ENCODE assay signal across 9 cellular contexts in the genomic region with DNA sequence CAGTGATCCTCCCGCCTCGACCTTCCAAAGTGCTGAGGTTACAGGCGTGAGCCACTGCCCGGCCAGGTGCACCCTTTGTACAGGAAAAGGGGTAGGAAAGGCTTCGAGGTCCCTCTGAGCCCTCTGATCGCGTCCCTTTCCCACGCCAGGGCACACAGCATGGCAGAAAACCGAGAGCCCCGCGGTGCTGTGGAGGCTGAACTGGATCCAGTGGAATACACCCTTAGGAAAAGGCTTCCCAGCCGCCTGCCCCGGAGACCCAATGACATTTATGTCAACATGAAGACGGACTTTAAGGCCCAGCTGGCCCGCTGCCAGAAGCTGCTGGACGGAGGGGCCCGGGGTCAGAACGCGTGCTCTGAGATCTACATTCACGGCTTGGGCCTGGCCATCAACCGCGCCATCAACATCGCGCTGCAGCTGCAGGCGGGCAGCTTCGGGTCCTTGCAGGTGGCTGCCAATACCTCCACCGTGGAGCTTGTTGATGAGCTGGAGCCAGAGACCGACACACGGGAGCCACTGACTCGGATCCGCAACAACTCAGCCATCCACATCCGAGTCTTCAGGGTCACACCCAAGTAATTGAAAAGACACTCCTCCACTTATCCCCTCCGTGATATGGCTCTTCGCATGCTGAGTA. TPM values are rescaled to one million over a fixed set of nuclear protein-coding genes. Genes with fewer than 3 reads are reported as not detected.
DNase-seq lines count a peak whose midpoint lies in the region; ATAC-seq and TF ChIP-seq lines count a peak whose summit lies in the region.
"Had no signal": no experiment of that assay in that cellular context is flagged by ENCODE, and none has a peak within 500 bp of the region (broad histone marks: within the 10 kb centered on the region; RNA-seq: fewer than 3 reads in every experiment).

No MANE protein-coding gene starts in this region.

- H3K4me3 ChIP-seq in BLaER1 (peak overlapping the region; percentile 92), MG63 (peak overlapping the region; percentile 91), ectodermal cell (ENCODE audit: insufficient read depth, low read depth, low read length) (peak overlapping the region; percentile 77)

- H3K27me3 Mint-ChIP-seq in natural killer cell (ENCODE audit: low read depth in 2 of 2) = no peaks in the 10 kb centered on the region

- H3K4me1 ChIP-seq in BLaER1 (peaks cover 37% of the 10 kb centered on the region), ectodermal cell (ENCODE audit: control insufficient read depth, insufficient read depth, low read length) (peaks cover 9% of the 10 kb centered on the region)

- H3K27ac ChIP-seq in BLaER1 (peak overlapping the region; percentile 95), ectodermal cell (ENCODE audit: insufficient read depth, low read depth, low read length, poor library complexity, severe bottlenecking) (no peak overlapping the region)

- H3K4me3 Mint-ChIP-seq in natural killer cell = peak overlapping the region; percentile 98

- no peaks in the 10 kb centered on the region for H3K36me3 Mint-ChIP-seq in natural killer cell

- H3K27me3 ChIP-seq in BLaER1 (no peaks in the 10 kb centered on the region), MG63 (peaks cover 6% of the 10 kb centered on the region), ectodermal cell (ENCODE audit: control insufficient read depth, insufficient read depth, low read length, poor library complexity, severe bottlenecking) (no peaks in the 10 kb centered on the region)

- no peaks in the 10 kb centered on the region for H3K9me3 ChIP-seq in BLaER1
- no peaks in the 10 kb centered on the region for H3K9me3 ChIP-seq in MG63
- H3K9me3 ChIP-seq in ectodermal cell (ENCODE audit: control insufficient read depth, low read length) = no peaks in the 10 kb centered on the region

- intact Hi-C loops in natural killer cell (cut with micrococcal nuclease) = no loop called here

- 38 to 41% methylated on average over 34 of the region's 34 CpGs for WGBS in ectodermal cell, 2 experiments

- H3K4me2 ChIP-seq in BLaER1 = peak overlapping the region; percentile 100

- ATAC-seq in natural killer cell (no peak), GM21360 (IDR thresholded peaks at IDR 0.05; ENCODE audit: unreplicated experiment) (no peak)

- H3K27ac Mint-ChIP-seq in natural killer cell = peak overlapping the region; percentile 89 to 97

- no peak for DNase-seq in MG63
- no peak for DNase-seq in natural killer cell
- no peak for DNase-seq in NCI-H1436 (lab: John Stamatoyannopoulos, UW)
- DNase-seq in pons (ENCODE audit: low spot score) = no peak
- no peak for DNase-seq in AG20443 (ENCODE audit: low spot score)

- H3K9me3 Mint-ChIP-seq in natural killer cell = no peaks in the 10 kb centered on the region

- peaks cover 6 to 21% of the 10 kb centered on the region in 2 donors for H3K4me1 Mint-ChIP-seq in natural killer cell

- peak overlapping the region; percentile 97 for H3K9ac ChIP-seq in BLaER1

- TF ChIP-seq CTCF in natural killer cell (IDR thresholded peaks at IDR 0.05) = no peak

- H3K36me3 ChIP-seq in BLaER1 = peaks cover 24% of the 10 kb centered on the region
- peaks cover 22% of the 10 kb centered on the region for H3K36me3 ChIP-seq in MG63
- H3K36me3 ChIP-seq in ectodermal cell (ENCODE audit: control insufficient read depth, insufficient read depth, low read length) = peaks cover 13% of the 10 kb centered on the region

- H4K20me1 ChIP-seq in BLaER1 = peaks cover 16% of the 10 kb centered on the region

RNA-seq across cellular contexts. Expression of a gene that starts 0.9 kb away (rescaled TPM):
- 41.5 and 92.8 TPM in 2 replicates for total RNA-seq in MG63 (2014; rRNA removed; shearing (Covaris generic); ENCODE audit: low replicate concordance)
- 60.2 TPM for polyA plus RNA-seq in ectodermal cell (2013, experiment 1 of 4)
- polyA plus RNA-seq in ectodermal cell (2013, experiment 2 of 4) = 60.6 TPM
- 57.4 TPM for polyA plus RNA-seq in ectodermal cell (2013, experiment 3 of 4)
- 55.8 TPM for polyA plus RNA-seq in ectodermal cell (2013, experiment 4 of 4)
- 10 to 100 TPM; 17.6 to 22.1 (median 17.6) TPM for total RNA-seq in natural killer cell

RNA-seq across cellular contexts. Expression of a gene that starts 12.7 kb away (rescaled TPM):
- 9.1 and 9.2 TPM in 2 replicates for total RNA-seq in MG63 (2014; rRNA removed; shearing (Covaris generic); ENCODE audit: low replicate concordance)
- polyA plus RNA-seq in ectodermal cell (2013, experiment 1 of 4) = 84.1 TPM
- 85.3 TPM for polyA plus RNA-seq in ectodermal cell (2013, experiment 2 of 4)
- 66.8 TPM for polyA plus RNA-seq in ectodermal cell (2013, experiment 3 of 4)
- polyA plus RNA-seq in ectodermal cell (2013, experiment 4 of 4) = 76.7 TPM
- 100 to 1,000 TPM in 2 of 3 donors, 10 to 100 TPM in 1; 92.0 to 102 (median 101) TPM for total RNA-seq in natural killer cell

RNA-seq across cellular contexts. Expression of a gene that starts 13.5 kb away (rescaled TPM):
- total RNA-seq in MG63 (2014; rRNA removed; shearing (Covaris generic); ENCODE audit: low replicate concordance) = not detected in 2 replicates
- not detected for polyA plus RNA-seq in ectodermal cell (2013, experiment 1 of 4)
- polyA plus RNA-seq in ectodermal cell (2013, experiment 2 of 4) = 0.28 TPM
- polyA plus RNA-seq in ectodermal cell (2013, experiment 3 of 4) = 0.27 TPM
- polyA plus RNA-seq in ectodermal cell (2013, experiment 4 of 4) = not detected
- not detected for total RNA-seq in natural killer cell
- total RNA-seq: dermis microvascular lymphatic vessel endothelial cell had no signal

RNA-seq across cellular contexts. Expression of a gene that starts 26.6 kb away (rescaled TPM):
- not detected in 2 replicates for total RNA-seq in MG63 (2014; rRNA removed; shearing (Covaris generic); ENCODE audit: low replicate concordance)
- not detected for polyA plus RNA-seq in ectodermal cell (2013, experiment 1 of 4)
- 0.04 TPM for polyA plus RNA-seq in ectodermal cell (2013, experiment 2 of 4)
- polyA plus RNA-seq in ectodermal cell (2013, experiment 3 of 4) = not detected
- not detected for polyA plus RNA-seq in ectodermal cell (2013, experiment 4 of 4)
- total RNA-seq in natural killer cell = not detected
- total RNA-seq: dermis microvascular lymphatic vessel endothelial cell had no signal

RNA-seq across cellular contexts. Expression of a gene that starts 33.3 kb away (rescaled TPM):
- 128 and 174 TPM in 2 replicates for total RNA-seq in MG63 (2014; rRNA removed; shearing (Covaris generic); ENCODE audit: low replicate concordance)
- 177 TPM for polyA plus RNA-seq in ectodermal cell (2013, experiment 1 of 4)
- 172 TPM for polyA plus RNA-seq in ectodermal cell (2013, experiment 2 of 4)
- 136 TPM for polyA plus RNA-seq in ectodermal cell (2013, experiment 3 of 4)
- polyA plus RNA-seq in ectodermal cell (2013, experiment 4 of 4) = 154 TPM
- total RNA-seq in natural killer cell = 100 to 1,000 TPM; 194 to 227 (median 212) TPM
